Comparison of ENCODE assay signal across 8 cellular contexts in genomic region chr16:57042157-57043111, GRCh38. TPM values are rescaled to one million over a fixed set of nuclear protein-coding genes. Genes with fewer than 3 reads are reported as not detected.
DNase-seq lines count a peak whose midpoint lies in the region; ATAC-seq, FAIRE-seq and TF ChIP-seq lines count a peak whose summit lies in the region.

No MANE protein-coding gene starts in this region.

- peak; percentile 54 for ATAC-seq in GM18873 (IDR thresholded peaks at IDR 0.05; ENCODE audit: low FRiP score, unreplicated experiment)
- peak; percentile 61 for ATAC-seq in HG03097 (IDR thresholded peaks at IDR 0.05; ENCODE audit: low FRiP score, unreplicated experiment)
- ATAC-seq in activated B cell treated with CpG ODN at 0.5 μM for 24 hours (ENCODE audit: low read depth) = peak; percentile 73
- ATAC-seq in WTC11 = no peak
- no peak for ATAC-seq in Right ventricle myocardium superior (ENCODE audit: poor library complexity)

- DNase-seq in activated B cell treated with CpG ODN at 0.5 μM for 24 hours (peak; percentile 73), choroid plexus epithelial cell (ENCODE audit: low read depth) (peak; percentile 54), H54 (ENCODE audit: insufficient read length, low spot score) (no peak), WTC11 (ENCODE audit: low spot score) (no peak), Right ventricle myocardium superior (no peak)
- DNase-seq in stimulated activated CD8-positive, alpha-beta memory T cell treated with anti-CD3 and anti-CD28 coated beads, Interleukin-2, amount 100 ng/mL, for 48 hours (ENCODE audit: low read depth in 2 of 2) = peak; percentile 65 to 70

- POLR2A ChIA-PET in activated B cell treated with CpG ODN at 0.5 μM for 24 hours (lab: Charles Lee) (interaction anchor here (0.5 to 5.9 kb wide), 30 partner anchors 10 to 167 kb away, joined by 3 to 93 read pairs (median 7); partner anchors contain the start of genes HERPUD1, NLRC5, PSME3IP1 and RSPRY1), WTC11 (lab: Charles Lee) (no interaction called here)

- H3K27ac Mint-ChIP-seq in activated B cell treated with CpG ODN at 0.5 μM for 24 hours (peak overlapping the region; percentile 92), WTC11 (no peak overlapping the region)

- H3K4me1 Mint-ChIP-seq in activated B cell treated with CpG ODN at 0.5 μM for 24 hours (peaks cover 96% of the 10 kb centered on the region), WTC11 (peaks cover 14% of the 10 kb centered on the region)

- no peak overlapping the region for H3K4me3 ChIP-seq in choroid plexus epithelial cell (ENCODE audit: low read depth, low read length)

- H3K9me3 Mint-ChIP-seq in activated B cell treated with CpG ODN at 0.5 μM for 24 hours = no peaks in the 10 kb centered on the region
- peaks cover 6% of the 10 kb centered on the region for H3K9me3 Mint-ChIP-seq in WTC11

- TF ChIP-seq POLR2A in H54 (IDR thresholded peaks at IDR 0.05; ENCODE audit: low read depth, low read length) = no peak

- CTCF ChIA-PET in activated B cell treated with CpG ODN at 0.5 μM for 24 hours (lab: Charles Lee) = interaction anchor here (0.6 to 3.2 kb wide), 7 partner anchors 21 to 78 kb away, joined by 3 to 53 read pairs (median 5); partner anchors contain the start of genes CETP and NLRC5
- CTCF ChIA-PET in WTC11 (lab: Charles Lee) = interaction anchor here (0.8 to 1.2 kb wide), 2 partner anchors 50 to 79 kb away, joined by 3 read pairs; partner anchors contain the start of gene CPNE2

- H3K4me3 Mint-ChIP-seq in activated B cell treated with CpG ODN at 0.5 μM for 24 hours = peak overlapping the region; percentile 74
- H3K4me3 Mint-ChIP-seq in WTC11 = no peak overlapping the region

- TF ChIP-seq CTCF in activated B cell treated with CpG ODN at 0.5 μM for 24 hours (IDR thresholded peaks at IDR 0.05) (no peak), choroid plexus epithelial cell (conservative IDR thresholded peaks at IDR 0.05; ENCODE audit: low read depth, low read length) (no peak), WTC11 (IDR thresholded peaks at IDR 0.05) (no peak)

- H3K36me3 Mint-ChIP-seq in activated B cell treated with CpG ODN at 0.5 μM for 24 hours (ENCODE audit: low read depth) (peaks cover 68% of the 10 kb centered on the region), WTC11 (no peaks in the 10 kb centered on the region; the same call in 1 of the 2 replicates)

- intact Hi-C loops in activated B cell treated with CpG ODN at 0.5 μM for 24 hours (cut with micrococcal nuclease) (loop anchor here (1.0 to 10.0 kb wide), 8 partner anchors 28 to 620 kb away; partner anchors contain the start of genes CCDC102A and HERPUD1), Right ventricle myocardium superior (cut with DNase I) (loop anchor here (5.0 kb wide), 1 partner anchor 75 kb away; no protein-coding TSS in a partner anchor)

- no peaks in the 10 kb centered on the region for H3K27me3 Mint-ChIP-seq in activated B cell treated with CpG ODN at 0.5 μM for 24 hours
- H3K27me3 Mint-ChIP-seq in WTC11 (ENCODE audit: low read depth) = no peaks in the 10 kb centered on the region

- FAIRE-seq in H54 (lab: Jason Lieb, UNC) = no peak

TF ChIP-seq in WTC11, 78 proteins besides CTCF, POLR2A, EP300 and RAD21:
- TF ChIP-seq GRHL2 (CRISPR knock-in tag; IDR thresholded peaks at IDR 0.05; ENCODE audit: insufficient replicate concordance, severe bottlenecking) (no peak), FOXK1 (CRISPR knock-in tag; IDR thresholded peaks at IDR 0.05) (no peak), ATF3 (CRISPR knock-in tag; conservative IDR thresholded peaks at IDR 0.05) (no peak), TP53 (CRISPR knock-in tag; IDR thresholded peaks at IDR 0.05) (no peak)

RNA-seq across cellular contexts. Expression of gene CPNE2, which starts 49.9 kb away (rescaled TPM):
- total RNA-seq in activated B cell treated with CpG ODN at 0.5 μM for 24 hours (7.4 and 8.3 TPM in 2 replicates), WTC11 (2021) (14.0 to 17.9 TPM (median 16.7 TPM) in 3 replicates), Right ventricle myocardium superior (13.3 TPM)

RNA-seq across cellular contexts. Expression of gene NLRC5, which starts 53.1 kb away (rescaled TPM):
- 296 and 372 TPM in 2 replicates for total RNA-seq in activated B cell treated with CpG ODN at 0.5 μM for 24 hours
- total RNA-seq in WTC11 (2021) = 2.6 to 2.8 TPM (median 2.7 TPM) in 3 replicates
- 9.9 TPM for total RNA-seq in Right ventricle myocardium superior

Comparison
In these comparisons a context has a peak if more than half of its experiments do, and no peak if none do; other contexts are left out.
1. ATAC-seq: peak in GM18873 (single experiment), HG03097 (single experiment) and activated B cell treated with CpG ODN at 0.5 μM for 24 hours (single experiment); none in WTC11 (single experiment) and Right ventricle myocardium superior (single experiment).
2. DNase-seq: peak in activated B cell treated with CpG ODN at 0.5 μM for 24 hours (single experiment), choroid plexus epithelial cell (single experiment) and stimulated activated CD8-positive, alpha-beta memory T cell treated with anti-CD3 and anti-CD28 coated beads, Interleukin-2, amount 100 ng/mL, for 48 hours (2 of 2); none in H54 (single experiment), WTC11 (single experiment) and Right ventricle myocardium superior (single experiment).
3. RNA of gene NLRC5, which starts 53.1 kb away (total RNA-seq): 296 to 372 TPM in activated B cell treated with CpG ODN at 0.5 μM for 24 hours; 9.9 TPM in Right ventricle myocardium superior (single experiment) and 2.6 to 2.8 TPM in WTC11; every median in the first group is over 10 times any median in the second.